In the genomic region with DNA sequence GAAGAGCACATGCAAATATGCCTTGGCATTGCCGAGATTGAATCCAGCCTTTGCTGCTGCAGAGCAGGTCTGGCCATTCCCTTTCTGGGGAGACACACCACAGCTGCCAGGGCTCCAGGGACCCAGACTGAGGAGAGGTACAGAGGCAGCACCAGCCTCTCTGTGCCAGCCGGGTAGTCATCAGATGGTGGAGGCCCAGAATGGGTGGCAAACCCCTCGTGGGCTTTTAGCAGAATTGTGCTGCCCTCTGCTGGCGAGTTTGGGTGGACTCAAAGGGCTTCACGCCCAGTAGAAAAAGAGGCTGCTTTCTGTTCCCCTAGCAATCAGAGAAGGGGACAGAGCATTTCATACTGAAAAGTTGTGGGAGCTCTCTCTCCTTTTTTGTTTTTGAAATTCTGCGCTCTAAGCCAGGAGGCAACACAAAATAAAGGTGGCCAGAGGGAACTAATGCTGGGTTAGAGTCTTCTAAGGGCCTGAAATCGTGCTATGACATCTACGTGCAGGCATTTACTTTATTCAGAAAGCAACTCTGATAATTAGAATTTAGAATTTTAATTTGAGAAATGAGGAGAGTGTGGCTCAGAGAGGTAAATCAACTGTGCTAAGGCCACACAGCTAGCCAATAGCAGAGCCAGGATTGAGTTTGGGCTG, we compare ENCODE assay signal across 8 cellular contexts.
DNase-seq lines count a peak whose midpoint lies in the region; ATAC-seq and TF ChIP-seq lines count a peak whose summit lies in the region.

No MANE protein-coding gene starts in this region.

- H2BK12ac ChIP-seq in trophoblast cell (ENCODE audit: low read length), result no peak overlapping the region

- no peak overlapping the region for H3K4ac ChIP-seq in trophoblast cell (ENCODE audit: low read depth, low read length)

- H2AK5ac ChIP-seq in trophoblast cell (ENCODE audit: low read length), result no peak overlapping the region

- H3K36me3 ChIP-seq in trophoblast cell (ENCODE audit: control insufficient read depth in 1 of 2, insufficient read depth in 2 of 2, low read length in 2 of 2) (no peaks in the 10 kb centered on the region), upper lobe of right lung (no peaks in the 10 kb centered on the region)

- WGBS in trophoblast cell (ENCODE audit: extremely low coverage, insufficient coverage, insufficient read length), result no CpG with 5 or more reads among the region's 8 CpGs

- H3K14ac ChIP-seq in trophoblast cell (ENCODE audit: low read length), result no peak overlapping the region

- no peak overlapping the region for H3K18ac ChIP-seq in trophoblast cell (ENCODE audit: low read length)

- TF ChIP-seq CTCF in LNCAP (IDR thresholded peaks at IDR 0.05) (peak; percentile 82), RWPE1 (conservative IDR thresholded peaks at IDR 0.05; ENCODE audit: low read depth) (peak; percentile 82), upper lobe of right lung (IDR thresholded peaks at IDR 0.05) (peak; percentile 87)

- POLR2A ChIA-PET in RWPE1 (lab: Yijun Ruan, JAX; ENCODE audit: low non-redundant PET), result no interaction called here

- intact Hi-C loops in upper lobe of right lung (cut with DNase I), result loop anchor here (10.0 kb wide), 2 partner anchors 239 to 479 kb away; no protein-coding TSS in a partner anchor

- ATAC-seq in GM19395 (IDR thresholded peaks at IDR 0.05; ENCODE audit: unreplicated experiment) (peak; percentile 62), upper lobe of right lung (peak; percentile 79)

- CTCF ChIA-PET in RWPE1 (lab: Yijun Ruan, JAX), result interaction anchor here (0.7 to 3.3 kb wide), 8 partner anchors 10 to 556 kb away, joined by 3 to 27 read pairs (median 6); no protein-coding TSS in a partner anchor

- no peak overlapping the region for H4K91ac ChIP-seq in trophoblast cell (ENCODE audit: low read depth, low read length)

- no peaks in the 10 kb centered on the region for H3K27me3 ChIP-seq in trophoblast cell (ENCODE audit: insufficient read depth, low read length)
- no peaks in the 10 kb centered on the region for H3K27me3 ChIP-seq in upper lobe of right lung

- H3K4me1 ChIP-seq in trophoblast cell (ENCODE audit: control insufficient read depth in 1 of 2, insufficient read depth in 2 of 2, low read length in 2 of 2) (no peaks in the 10 kb centered on the region), upper lobe of right lung (peaks cover 4% of the 10 kb centered on the region)

- H3K23ac ChIP-seq in trophoblast cell (ENCODE audit: low read length), result no peak overlapping the region

- H4K8ac ChIP-seq in trophoblast cell (ENCODE audit: low read depth, low read length), result no peak overlapping the region

- DNase-seq in C1 segment of cervical spinal cord (lab: John Stamatoyannopoulos, UW), result peak; percentile 17 to 91 (median 79)
- DNase-seq in RWPE1 (ENCODE audit: low spot score), result peak; percentile 55
- DNase-seq in activated effector memory CD4-positive, alpha-beta T cell treated with anti-CD3 and anti-CD28 coated beads, Interleukin-2, amount 50 U/mL, for 16 hours, result peak; percentile 90
- peak; percentile 71 for DNase-seq in glomerular visceral epithelial cell (ENCODE audit: extremely low spot score)
- DNase-seq in trophoblast cell, result peak; percentile 54 to 90
- peak; percentile 84 for DNase-seq in upper lobe of right lung

- H3K4me2 ChIP-seq in trophoblast cell (ENCODE audit: low read length), result no peak overlapping the region

- H3K79me2 ChIP-seq in trophoblast cell (ENCODE audit: control insufficient read depth, insufficient read depth, low read length, poor library complexity), result no peaks in the 10 kb centered on the region

- H3K79me1 ChIP-seq in trophoblast cell (ENCODE audit: low read length), result no peaks in the 10 kb centered on the region

- no peak overlapping the region for H2BK120ac ChIP-seq in trophoblast cell (ENCODE audit: insufficient read depth, low read length, poor library complexity)

- H3K4me3 ChIP-seq in trophoblast cell (ENCODE audit: low read depth, low read length), result no peak overlapping the region
- H3K4me3 ChIP-seq in upper lobe of right lung, result no peak overlapping the region

- H3K9me3 ChIP-seq in trophoblast cell (ENCODE audit: insufficient read depth, low read depth, low read length), result peaks cover 2% of the 10 kb centered on the region
- H3K9me3 ChIP-seq in upper lobe of right lung, result no peaks in the 10 kb centered on the region

- H3K27ac ChIP-seq in RWPE1 (no peak overlapping the region), trophoblast cell (ENCODE audit: low read depth, low read length) (no peak overlapping the region), upper lobe of right lung (no peak overlapping the region)

- no peak overlapping the region for H2AFZ ChIP-seq in trophoblast cell (ENCODE audit: insufficient read depth, low read length, poor library complexity)

- no peak overlapping the region for H3K9ac ChIP-seq in trophoblast cell (ENCODE audit: low read length)

- no peak overlapping the region for H4K12ac ChIP-seq in trophoblast cell (ENCODE audit: low read depth, low read length)

- H2BK5ac ChIP-seq in trophoblast cell (ENCODE audit: low read depth, low read length, poor library complexity), result no peak overlapping the region
